ENCODE assay signal across 8 cellular contexts in genomic region chr2:112275887-112276773, GRCh38. TPM values are rescaled to one million over a fixed set of nuclear protein-coding genes. Genes with fewer than 3 reads are reported as not detected.
DNase-seq lines count a peak whose midpoint lies in the region; TF ChIP-seq lines count a peak whose summit lies in the region.

No MANE protein-coding gene starts in this region.

- H3K4me3 Mint-ChIP-seq in nephron progenitor cell = peak overlapping the region; percentile 91
- peak overlapping the region; percentile 91 for H3K4me3 Mint-ChIP-seq in stimulated activated naive CD8-positive, alpha-beta T cell treated with anti-CD3 and anti-CD28 coated beads, Interleukin-15, Interleukin-2, amounts not matched to agents 100 ng/mL and 50 ng/mL, for 24 hours

- H3K9me3 Mint-ChIP-seq in nephron progenitor cell = peaks cover under 1% of the 10 kb centered on the region
- H3K9me3 Mint-ChIP-seq in stimulated activated naive CD8-positive, alpha-beta T cell treated with anti-CD3 and anti-CD28 coated beads, Interleukin-15, Interleukin-2, amounts not matched to agents 100 ng/mL and 50 ng/mL, for 24 hours = no peaks in the 10 kb centered on the region

- peak; percentile 70 for TF ChIP-seq POLR2A in Raji (IDR thresholded peaks at IDR 0.05; ENCODE audit: insufficient read depth, low read depth, low read length)

- no peaks in the 10 kb centered on the region for H3K27me3 Mint-ChIP-seq in nephron progenitor cell (ENCODE audit: low read depth, poor library complexity)
- H3K27me3 Mint-ChIP-seq in stimulated activated naive CD8-positive, alpha-beta T cell treated with anti-CD3 and anti-CD28 coated beads, Interleukin-15, Interleukin-2, amounts not matched to agents 100 ng/mL and 50 ng/mL, for 24 hours = no peaks in the 10 kb centered on the region

- WGBS in GM23248 (ENCODE audit: low coverage in 1 of 2, low lambda C conversion rate in 2 of 2, missing lambda C conversion rate in 2 of 2), 2 experiments = 1 to 3% methylated on average over 20 to 49 of the region's 66 CpGs

- peaks cover 19% of the 10 kb centered on the region for H3K79me2 ChIP-seq in DOHH2 (ENCODE audit: control insufficient read depth, low read length)
- H3K79me2 ChIP-seq in GM23248 (ENCODE audit: insufficient read depth) = no peaks in the 10 kb centered on the region; the same call in 1 of the 2 replicates
- H3K79me2 ChIP-seq in Karpas-422 (ENCODE audit: low read length) = no peaks in the 10 kb centered on the region

- in situ Hi-C loops in GM23248 (cut with MboI) = no loop called here

- H3K9me2 ChIP-seq in DOHH2 (replicated peaks; ENCODE audit: control insufficient read depth, low read length) (no peaks in the 10 kb centered on the region), GM23248 (ENCODE audit: insufficient read depth) (no peaks in the 10 kb centered on the region), Karpas-422 (replicated peaks; ENCODE audit: insufficient read depth, low read length) (no peaks in the 10 kb centered on the region)

- H3K4me3 ChIP-seq in DOHH2 (ENCODE audit: low read length) (peak overlapping the region; percentile 85), GM23248 (peak overlapping the region; percentile 91), Karpas-422 (ENCODE audit: low read length) (peak overlapping the region; percentile 96), fibroblast of the aortic adventitia (ENCODE audit: low read depth, low read length) (peak overlapping the region; percentile 89)

- peaks cover 10% of the 10 kb centered on the region for H3F3A ChIP-seq in DOHH2 (ENCODE audit: control insufficient read depth, insufficient read depth)
- H3F3A ChIP-seq in GM23248 (ENCODE audit: insufficient read depth) = 0 out of 2 replicates have a peak, but pooled peaks cover 8% of the 10 kb centered on the region

- H3K9me3 ChIP-seq in DOHH2 (ENCODE audit: control insufficient read depth, insufficient read depth, low read length) (no peaks in the 10 kb centered on the region), GM23248 (ENCODE audit: low read depth) (no peaks in the 10 kb centered on the region), Karpas-422 (ENCODE audit: low read length) (no peaks in the 10 kb centered on the region)

- H3K27ac ChIP-seq in DOHH2 (ENCODE audit: low read depth, low read length) (peak overlapping the region; percentile 90), GM23248 (peak overlapping the region; percentile 94), Karpas-422 (ENCODE audit: low read length) (peak overlapping the region; percentile 89)

- H3K27me3 ChIP-seq in DOHH2 (ENCODE audit: control insufficient read depth, low read length) (no peaks in the 10 kb centered on the region), GM23248 (replicated peaks; ENCODE audit: insufficient read depth) (no peaks in the 10 kb centered on the region), Karpas-422 (ENCODE audit: low read length) (no peaks in the 10 kb centered on the region)

- peak overlapping the region; percentile 99 for H3K9ac ChIP-seq in GM23248
- peak overlapping the region; percentile 100 for H3K9ac ChIP-seq in Karpas-422 (ENCODE audit: low read length)

- H3K36me3 Mint-ChIP-seq in nephron progenitor cell (ENCODE audit: low read depth) = peaks cover 6% of the 10 kb centered on the region
- no peaks in the 10 kb centered on the region for H3K36me3 Mint-ChIP-seq in stimulated activated naive CD8-positive, alpha-beta T cell treated with anti-CD3 and anti-CD28 coated beads, Interleukin-15, Interleukin-2, amounts not matched to agents 100 ng/mL and 50 ng/mL, for 24 hours (ENCODE audit: low read depth)

- H3K4me2 ChIP-seq in DOHH2 (ENCODE audit: low read length) = peak overlapping the region; percentile 59
- H3K4me2 ChIP-seq in GM23248 (ENCODE audit: unreplicated experiment) = peak overlapping the region; percentile 91
- peak overlapping the region; percentile 99 for H3K4me2 ChIP-seq in Karpas-422 (ENCODE audit: low read depth, low read length, poor library complexity, severe bottlenecking)

- H3K4me1 ChIP-seq in DOHH2 (ENCODE audit: control insufficient read depth, low read length) = peaks cover 22% of the 10 kb centered on the region
- H3K4me1 ChIP-seq in GM23248 (ENCODE audit: insufficient read depth) = peaks cover 12% of the 10 kb centered on the region; the same call in 1 of the 2 replicates
- H3K4me1 ChIP-seq in Karpas-422 (ENCODE audit: low read length) = peaks cover 20% of the 10 kb centered on the region

- H4K20me1 ChIP-seq in DOHH2 (ENCODE audit: control insufficient read depth, insufficient read depth, low read depth, low read length) (no peaks in the 10 kb centered on the region), GM23248 (ENCODE audit: insufficient read depth) (no peaks in the 10 kb centered on the region), Karpas-422 (ENCODE audit: insufficient read depth, low read depth, low read length) (no peaks in the 10 kb centered on the region)

- peaks cover 45% of the 10 kb centered on the region for H3K4me1 Mint-ChIP-seq in nephron progenitor cell
- H3K4me1 Mint-ChIP-seq in stimulated activated naive CD8-positive, alpha-beta T cell treated with anti-CD3 and anti-CD28 coated beads, Interleukin-15, Interleukin-2, amounts not matched to agents 100 ng/mL and 50 ng/mL, for 24 hours (ENCODE audit: low read depth) = peaks cover 25% of the 10 kb centered on the region

- H3K36me3 ChIP-seq in DOHH2 (ENCODE audit: control insufficient read depth, low read length) (peaks cover 4% of the 10 kb centered on the region), GM23248 (ENCODE audit: low read depth) (no peaks in the 10 kb centered on the region), Karpas-422 (ENCODE audit: insufficient read depth, low read length) (no peaks in the 10 kb centered on the region)

- peak overlapping the region; percentile 85 for H2AFZ ChIP-seq in GM23248
- 0 out of 2 replicates have a peak overlapping the region, but pooled peaks have one; percentile 71 for H2AFZ ChIP-seq in Karpas-422 (ENCODE audit: low read length)

- DNase-seq in GM23248 = peak; percentile 91
- peak; percentile 95 for DNase-seq in Karpas-422
- peak; percentile 69 for DNase-seq in activated effector memory CD4-positive, alpha-beta T cell treated with Interleukin-2 at 50 U/mL for 16 hours
- peak; percentile 91 for DNase-seq in fibroblast of the aortic adventitia (ENCODE audit: low read depth)
- peak; percentile 77 for DNase-seq in nephron progenitor cell

- TF ChIP-seq CTCF in DOHH2 (IDR thresholded peaks at IDR 0.05; ENCODE audit: low read depth, low read length, poor library complexity, severe bottlenecking) = no peak
- TF ChIP-seq CTCF in fibroblast of the aortic adventitia (IDR thresholded peaks at IDR 0.05; ENCODE audit: insufficient read depth, low read length) = no peak
- TF ChIP-seq CTCF in nephron progenitor cell (IDR thresholded peaks at IDR 0.05) = no peak

- peak overlapping the region; percentile 99 for H3K27ac Mint-ChIP-seq in nephron progenitor cell
- H3K27ac Mint-ChIP-seq in stimulated activated naive CD8-positive, alpha-beta T cell treated with anti-CD3 and anti-CD28 coated beads, Interleukin-15, Interleukin-2, amounts not matched to agents 100 ng/mL and 50 ng/mL, for 24 hours = peak overlapping the region; percentile 97

RNA-seq across cellular contexts. Expression of gene ZC3H6, which starts 0.7 kb away (rescaled TPM):
- total RNA-seq in GM23248 (2014; rRNA removed; shearing (Covaris generic)) = 2.5 and 3.3 TPM in 2 replicates
- 2.1 and 2.5 TPM in 2 replicates for polyA plus RNA-seq in GM23248 (2016; fragmentation: Nextera tagmentation; extraction: Ambion mirVana)
- total RNA-seq in Karpas-422 (2014; rRNA removed; shearing (Covaris generic); ENCODE audit: low replicate concordance) = 2.9 and 3.0 TPM in 2 replicates
- total RNA-seq in fibroblast of the aortic adventitia (ENCODE audit: low replicate concordance) = 2.9 and 7.5 TPM in 2 replicates

RNA-seq across cellular contexts. Expression of gene ZC3H8, which starts 21.3 kb away (rescaled TPM):
- total RNA-seq in GM23248 (2014; rRNA removed; shearing (Covaris generic)) = 0.51 and 2.7 TPM in 2 replicates
- 7.0 and 9.5 TPM in 2 replicates for polyA plus RNA-seq in GM23248 (2016; fragmentation: Nextera tagmentation; extraction: Ambion mirVana)
- total RNA-seq in Karpas-422 (2014; rRNA removed; shearing (Covaris generic); ENCODE audit: low replicate concordance) = 25.7 and 33.0 TPM in 2 replicates
- total RNA-seq in fibroblast of the aortic adventitia (ENCODE audit: low replicate concordance) = 17.4 and 45.1 TPM in 2 replicates

Comparison
In these comparisons a context has a peak if more than half of its experiments do, and no peak if none do; other contexts are left out.
1. Peak in every context shown above with its lines: DNase-seq, H3K4me3 ChIP-seq and H3K27ac ChIP-seq.